ENCODE assay signal across 19 cellular contexts in genomic region chr4:1299301-1299860, GRCh38. TPM values are rescaled to one million over a fixed set of nuclear protein-coding genes. Genes with fewer than 3 reads are reported as not detected.
DNase-seq lines count a peak whose midpoint lies in the region; ATAC-seq and TF ChIP-seq lines count a peak whose summit lies in the region.
"Had no signal": no experiment of that assay in that cellular context is flagged by ENCODE, and none has a peak within 500 bp of the region (broad histone marks: within the 10 kb centered on the region; RNA-seq: fewer than 3 reads in every experiment).

No MANE protein-coding gene starts in this region.

- DNase-seq in activated T-cell treated with anti-CD3 and anti-CD28 coated beads, Interleukin-2, amount 50 U/mL, for 24 hours, result no peak
- no peak for DNase-seq in activated T-cell treated with anti-CD3 and anti-CD28 coated beads, Interleukin-2, amount 50 U/mL, for 48 hours
- peak; percentile 42 for DNase-seq in H7
- no peak for DNase-seq in endothelial cell (ENCODE audit: low spot score)
- DNase-seq in progenitor cell of endocrine pancreas (ENCODE audit: low spot score, unreplicated experiment), result no peak
- no peak for DNase-seq in vagina (ENCODE audit: extremely low spot score in 2 of 2)
- DNase-seq: activated CD4-positive, alpha-beta T cell treated with anti-CD3 and anti-CD28 coated beads, Interleukin-2, amount 10 ng/mL, durations not matched to agents 7 days and 5 days; foreskin fibroblast; naive thymus-derived CD4-positive, alpha-beta T cell; NCI-H1436; NCI-H82; stimulated activated CD4-positive, alpha-beta T cell treated with anti-CD3 and anti-CD28 coated beads, Interleukin-15, amount 100 ng/mL, for 24 hours; stomach had no signal

- no peaks in the 10 kb centered on the region for H3K9me3 ChIP-seq in vagina
- H3K9me3 ChIP-seq: Peyer's patch, stomach had no signal

- TF ChIP-seq CTCF in endothelial cell (IDR thresholded peaks at IDR 0.05; ENCODE audit: unreplicated experiment), result no peak
- TF ChIP-seq CTCF in progenitor cell of endocrine pancreas (IDR thresholded peaks at IDR 0.05; ENCODE audit: unreplicated experiment), result no peak
- TF ChIP-seq CTCF in vagina (IDR thresholded peaks at IDR 0.05), result no peak

- H3K36me3 ChIP-seq in H7 (replicated peaks; ENCODE audit: control insufficient read depth, insufficient read depth, low read length) (peaks cover 2% of the 10 kb centered on the region), vagina (peaks cover 0 to 26% of the 10 kb centered on the region in 2 donors)

- no peak overlapping the region for H3K4me3 Mint-ChIP-seq in activated T-cell treated with anti-CD3 and anti-CD28 coated beads, Interleukin-2, amount 50 U/mL, for 24 hours
- H3K4me3 Mint-ChIP-seq in endothelial cell (ENCODE audit: unreplicated experiment), result no peak overlapping the region
- H3K4me3 Mint-ChIP-seq in progenitor cell of endocrine pancreas (ENCODE audit: low read depth), result no peak overlapping the region
- H3K4me3 Mint-ChIP-seq: activated CD4-positive, alpha-beta T cell treated with anti-CD3 and anti-CD28 coated beads, Interleukin-2, amount 10 ng/mL, durations not matched to agents 7 days and 5 days; activated T-helper 1 cell treated with anti-CD3 and anti-CD28 coated beads, Interleukin-12 subunit alpha, Interleukin-12 subunit beta, Interleukin-2, Interleukin-4 antibody, amounts not matched to agents 30 ng/mL and 10 ng/mL and 1 ng/mL, durations not matched to agents 14 hours and 24 hours and 36 hours had no signal

- peaks cover 27% of the 10 kb centered on the region for H3K4me1 ChIP-seq in vagina

- no peak for ATAC-seq in GM21423 (IDR thresholded peaks at IDR 0.05; ENCODE audit: unreplicated experiment)
- ATAC-seq in HG02588 (IDR thresholded peaks at IDR 0.05; ENCODE audit: unreplicated experiment), result no peak
- ATAC-seq: left lobe of liver; naive thymus-derived CD4-positive, alpha-beta T cell had no signal

- H3K4me3 ChIP-seq in H7 (ENCODE audit: insufficient read depth, low read depth, low read length) (no peak overlapping the region), vagina (no peak overlapping the region)
- H3K4me3 ChIP-seq: Peyer's patch, stomach had no signal

- H3K27me3 Mint-ChIP-seq in activated T-cell treated with anti-CD3 and anti-CD28 coated beads, Interleukin-2, amount 50 U/mL, for 24 hours, result no peaks in the 10 kb centered on the region
- H3K27me3 Mint-ChIP-seq in endothelial cell (ENCODE audit: unreplicated experiment) (peaks cover 3% of the 10 kb centered on the region), progenitor cell of endocrine pancreas (no peaks in the 10 kb centered on the region)
- H3K27me3 Mint-ChIP-seq: activated CD4-positive, alpha-beta T cell treated with anti-CD3 and anti-CD28 coated beads, Interleukin-2, amount 10 ng/mL, durations not matched to agents 7 days and 5 days; naive thymus-derived CD4-positive, alpha-beta T cell had no signal

- H3K9me3 Mint-ChIP-seq in activated T-cell treated with anti-CD3 and anti-CD28 coated beads, Interleukin-2, amount 50 U/mL, for 24 hours, result no peaks in the 10 kb centered on the region
- no peaks in the 10 kb centered on the region for H3K9me3 Mint-ChIP-seq in endothelial cell (ENCODE audit: unreplicated experiment)
- H3K9me3 Mint-ChIP-seq in progenitor cell of endocrine pancreas (ENCODE audit: low read depth), result no peaks in the 10 kb centered on the region
- H3K9me3 Mint-ChIP-seq: activated CD4-positive, alpha-beta T cell treated with anti-CD3 and anti-CD28 coated beads, Interleukin-2, amount 10 ng/mL, durations not matched to agents 7 days and 5 days; activated T-helper 1 cell treated with anti-CD3 and anti-CD28 coated beads, Interleukin-12 subunit alpha, Interleukin-12 subunit beta, Interleukin-2, Interleukin-4 antibody, amounts not matched to agents 30 ng/mL and 10 ng/mL and 1 ng/mL, durations not matched to agents 14 hours and 24 hours and 36 hours; naive thymus-derived CD4-positive, alpha-beta T cell had no signal

- H3K27me3 ChIP-seq in H7 (ENCODE audit: control insufficient read depth, insufficient read depth, low read length) (no peaks in the 10 kb centered on the region), vagina (no peaks in the 10 kb centered on the region)
- H3K27me3 ChIP-seq: Peyer's patch, stomach had no signal

- H3K27ac ChIP-seq in vagina, result no peak overlapping the region
- H3K27ac ChIP-seq: C4-2B, Peyer's patch had no signal

- peaks cover 59% of the 10 kb centered on the region for H3K4me1 Mint-ChIP-seq in activated T-cell treated with anti-CD3 and anti-CD28 coated beads, Interleukin-2, amount 50 U/mL, for 24 hours (ENCODE audit: low read depth)
- peaks cover 16% of the 10 kb centered on the region for H3K4me1 Mint-ChIP-seq in endothelial cell (ENCODE audit: unreplicated experiment)
- no peaks in the 10 kb centered on the region for H3K4me1 Mint-ChIP-seq in progenitor cell of endocrine pancreas (ENCODE audit: low read depth)

- intact Hi-C loops in vagina (cut with DNase I), result no loop called here

- H3K36me3 Mint-ChIP-seq in activated T-cell treated with anti-CD3 and anti-CD28 coated beads, Interleukin-2, amount 50 U/mL, for 24 hours (ENCODE audit: low read depth), result peaks cover 71% of the 10 kb centered on the region
- H3K36me3 Mint-ChIP-seq in endothelial cell (ENCODE audit: low read depth, unreplicated experiment) (peaks cover 25% of the 10 kb centered on the region), progenitor cell of endocrine pancreas (ENCODE audit: insufficient read depth) (peaks cover 8% of the 10 kb centered on the region)

- no peak for TF ChIP-seq POLR2A in vagina (IDR thresholded peaks at IDR 0.05)

- peak overlapping the region; percentile 53 for H3K27ac Mint-ChIP-seq in activated T-cell treated with anti-CD3 and anti-CD28 coated beads, Interleukin-2, amount 50 U/mL, for 24 hours
- H3K27ac Mint-ChIP-seq in endothelial cell (ENCODE audit: unreplicated experiment) (peak overlapping the region; percentile 50), progenitor cell of endocrine pancreas (peak overlapping the region; percentile 68)
- H3K27ac Mint-ChIP-seq: activated T-helper 1 cell treated with anti-CD3 and anti-CD28 coated beads, Interleukin-12 subunit alpha, Interleukin-12 subunit beta, Interleukin-2, Interleukin-4 antibody, amounts not matched to agents 30 ng/mL and 10 ng/mL and 1 ng/mL, durations not matched to agents 14 hours and 24 hours and 36 hours had no signal

RNA-seq across cellular contexts. Expression of gene MAEA, which starts 9.7 kb away (rescaled TPM):
- total RNA-seq in H7 (2014; rRNA removed; shearing (Covaris generic)), result 65.4 and 80.6 TPM in 2 replicates
- total RNA-seq in endothelial cell (ENCODE audit: unreplicated experiment), result 68.2 TPM
- total RNA-seq in progenitor cell of endocrine pancreas, result 77.8 and 81.3 TPM in 2 replicates
- 103 TPM for total RNA-seq in vagina

RNA-seq across cellular contexts. Expression of gene UVSSA, which starts 47.6 kb away (rescaled TPM):
- 12.6 and 16.1 TPM in 2 replicates for total RNA-seq in H7 (2014; rRNA removed; shearing (Covaris generic))
- total RNA-seq in endothelial cell (ENCODE audit: unreplicated experiment) (22.1 TPM), progenitor cell of endocrine pancreas (32.5 and 39.5 TPM in 2 replicates), vagina (25.5 TPM)

RNA-seq across cellular contexts. Expression of gene CTBP1, which starts 50.5 kb away (rescaled TPM):
- total RNA-seq in H7 (2014; rRNA removed; shearing (Covaris generic)), result 267 and 360 TPM in 2 replicates
- 165 TPM for total RNA-seq in endothelial cell (ENCODE audit: unreplicated experiment)
- 199 and 204 TPM in 2 replicates for total RNA-seq in progenitor cell of endocrine pancreas
- total RNA-seq in vagina, result 93.1 TPM
